28 cellular contexts compared by ENCODE assay signal in genomic region chr6:154392561-154392960, GRCh38. TPM values are rescaled to one million over a fixed set of nuclear protein-coding genes. Genes with fewer than 3 reads are reported as not detected.
"Had no signal": no experiment of that assay in that cellular context is flagged by ENCODE, and none has a peak within 500 bp of the region (broad histone marks: within the 10 kb centered on the region; RNA-seq: fewer than 3 reads in every experiment).

No MANE protein-coding gene starts in this region.

- H3K9me3 Mint-ChIP-seq: activated CD4-positive, alpha-beta memory T cell treated with anti-CD3 and anti-CD28 coated beads, Interleukin-2, amount 10 ng/mL, durations not matched to agents 7 days and 5 days; activated naive CD4-positive, alpha-beta T cell treated with anti-CD3 and anti-CD28 coated beads, Interleukin-2, amount 10 ng/mL, durations not matched to agents 7 days and 5 days had no signal

- H3K9me3 ChIP-seq: ascending aorta, colonic mucosa, esophagus squamous epithelium, gastroesophageal sphincter had no signal

- H3K36me3 ChIP-seq: ascending aorta, breast epithelium, cardiac muscle cell, colonic mucosa, esophagus squamous epithelium, gastroesophageal sphincter had no signal

- H3K27me3 Mint-ChIP-seq: activated naive CD8-positive, alpha-beta T cell treated with anti-CD3 and anti-CD28 coated beads, Interleukin-2, amount 10 ng/mL, durations not matched to agents 7 days and 5 days; brain had no signal

- DNase-seq: activated CD4-positive, alpha-beta memory T cell treated with anti-CD3 and anti-CD28 coated beads, Interleukin-2, amount 10 ng/mL, durations not matched to agents 7 days and 5 days; activated CD4-positive, alpha-beta T cell treated with anti-CD3 and anti-CD28 coated beads for 1 hour; activated CD4-positive, alpha-beta T cell treated with anti-CD3 and anti-CD28 coated beads for 4 hours; activated CD4-positive, alpha-beta T cell treated with anti-CD3 and anti-CD28 coated beads, Interleukin-2, amount 10 ng/mL, durations not matched to agents 7 days and 5 days; activated CD4-positive, alpha-beta T cell treated with anti-CD3 and anti-CD28 coated beads, Interleukin-2, amount 50 U/mL, for 4 hours; activated CD8-positive, alpha-beta memory T cell treated with anti-CD3 and anti-CD28 coated beads, Interleukin-2, amount 50 U/mL, for 48 hours; activated gamma-delta T cell; activated naive CD4-positive, alpha-beta T cell; activated naive CD4-positive, alpha-beta T cell treated with anti-CD3 and anti-CD28 coated beads, Interleukin-2, amount 10 ng/mL, durations not matched to agents 7 days and 5 days; activated naive CD8-positive, alpha-beta T cell treated with anti-CD3 and anti-CD28 coated beads, Interleukin-2, amount 10 ng/mL, durations not matched to agents 7 days and 5 days; activated T-cell treated with anti-CD3 and anti-CD28 coated beads for 4 hours; activated T-cell treated with anti-CD3 and anti-CD28 coated beads, Interleukin-2, amount 50 U/mL, for 24 hours; activated T-cell treated with anti-CD3 and anti-CD28 coated beads, Interleukin-2, amount 50 U/mL, for 72 hours; central memory CD4-positive, alpha-beta T cell; cerebellar nuclear complex; colonic mucosa; effector CD8-positive, alpha-beta T cell; esophagus squamous epithelium; foreskin melanocyte; head of caudate nucleus; T-helper 2 cell had no signal

- H3K36me3 Mint-ChIP-seq: activated naive CD4-positive, alpha-beta T cell treated with anti-CD3 and anti-CD28 coated beads, Interleukin-2, amount 10 ng/mL, durations not matched to agents 7 days and 5 days; activated naive CD8-positive, alpha-beta T cell treated with anti-CD3 and anti-CD28 coated beads, Interleukin-2, amount 10 ng/mL, durations not matched to agents 7 days and 5 days; brain had no signal

- H3K27ac ChIP-seq: ascending aorta, breast epithelium, cardiac muscle cell, colonic mucosa, epithelial cell of prostate, esophagus squamous epithelium, gastroesophageal sphincter had no signal

- H3K4me3 ChIP-seq: ascending aorta, breast epithelium, cardiac muscle cell, colonic mucosa, esophagus squamous epithelium, gastroesophageal sphincter had no signal

- H3K4me1 ChIP-seq: ascending aorta, breast epithelium, colonic mucosa, gastroesophageal sphincter had no signal

- H3K27ac Mint-ChIP-seq: activated CD4-positive, alpha-beta memory T cell treated with anti-CD3 and anti-CD28 coated beads, Interleukin-2, amount 10 ng/mL, durations not matched to agents 7 days and 5 days; activated CD4-positive, alpha-beta T cell treated with anti-CD3 and anti-CD28 coated beads, Interleukin-2, amount 10 ng/mL, durations not matched to agents 7 days and 5 days; activated naive CD4-positive, alpha-beta T cell treated with anti-CD3 and anti-CD28 coated beads, Interleukin-2, amount 10 ng/mL, durations not matched to agents 7 days and 5 days; activated naive CD4-positive, alpha-beta T cell treated with anti-CD3 and anti-CD28 coated beads, Interleukin-2, amount 50 U/mL, for 72 hours; activated naive CD8-positive, alpha-beta T cell treated with anti-CD3 and anti-CD28 coated beads, Interleukin-2, amount 10 ng/mL, durations not matched to agents 7 days and 5 days; activated T-cell treated with anti-CD3 and anti-CD28 coated beads, Interleukin-2, amount 50 U/mL, for 24 hours; activated T-cell treated with anti-CD3 and anti-CD28 coated beads, Interleukin-2, amount 50 U/mL, for 72 hours; brain had no signal

- H3K4me1 Mint-ChIP-seq: activated CD4-positive, alpha-beta memory T cell treated with anti-CD3 and anti-CD28 coated beads, Interleukin-2, amount 10 ng/mL, durations not matched to agents 7 days and 5 days; activated CD4-positive, alpha-beta T cell treated with anti-CD3 and anti-CD28 coated beads, Interleukin-2, amount 10 ng/mL, durations not matched to agents 7 days and 5 days; activated naive CD4-positive, alpha-beta T cell treated with anti-CD3 and anti-CD28 coated beads, Interleukin-2, amount 10 ng/mL, durations not matched to agents 7 days and 5 days; activated naive CD8-positive, alpha-beta T cell treated with anti-CD3 and anti-CD28 coated beads, Interleukin-2, amount 10 ng/mL, durations not matched to agents 7 days and 5 days had no signal

- ATAC-seq: activated naive CD4-positive, alpha-beta T cell treated with anti-CD3 and anti-CD28 coated beads, Interleukin-2, amount 50 U/mL, for 72 hours; activated T-cell treated with anti-CD3 and anti-CD28 coated beads, Interleukin-2, amount 50 U/mL, for 72 hours; gastroesophageal sphincter had no signal

- H3K27me3 ChIP-seq: ascending aorta, breast epithelium, cardiac muscle cell, colonic mucosa, esophagus squamous epithelium, gastroesophageal sphincter had no signal

- H3K4me3 Mint-ChIP-seq: activated CD4-positive, alpha-beta memory T cell treated with anti-CD3 and anti-CD28 coated beads, Interleukin-2, amount 10 ng/mL, durations not matched to agents 7 days and 5 days; activated CD4-positive, alpha-beta T cell treated with anti-CD3 and anti-CD28 coated beads, Interleukin-2, amount 10 ng/mL, durations not matched to agents 7 days and 5 days; activated naive CD4-positive, alpha-beta T cell treated with anti-CD3 and anti-CD28 coated beads, Interleukin-2, amount 10 ng/mL, durations not matched to agents 7 days and 5 days; activated naive CD8-positive, alpha-beta T cell treated with anti-CD3 and anti-CD28 coated beads, Interleukin-2, amount 10 ng/mL, durations not matched to agents 7 days and 5 days; activated T-cell treated with anti-CD3 and anti-CD28 coated beads, Interleukin-2, amount 50 U/mL, for 24 hours; activated T-cell treated with anti-CD3 and anti-CD28 coated beads, Interleukin-2, amount 50 U/mL, for 72 hours; brain had no signal

RNA-seq across cellular contexts. Expression of gene IPCEF1, which starts 36.0 kb away (rescaled TPM):
- total RNA-seq: ascending aorta had no signal
- polyA plus RNA-seq: cardiac muscle cell had no signal
